In genomic region chr1:7652551-7653098, GRCh38 we compare ENCODE assay signal across 19 cellular contexts.
"Had no signal": no experiment of that assay in that cellular context is flagged by ENCODE, and none has a peak within 500 bp of the region (broad histone marks: within the 10 kb centered on the region; RNA-seq: fewer than 3 reads in every experiment).

No MANE protein-coding gene starts in this region.

- H3K4me3 ChIP-seq: colonic mucosa, left ventricle myocardium inferior, lower lobe of right lung, ovary, sigmoid colon, skin epidermis, testis, tibial nerve had no signal

- H3K36me3 ChIP-seq: colonic mucosa, left ventricle myocardium inferior, lower lobe of right lung, ovary, sigmoid colon, tibial nerve had no signal

- DNase-seq: colonic mucosa; dermis blood vessel endothelial cell; erythroblast; foreskin keratinocyte; kidney; left cardiac atrium; left ventricle myocardium inferior; lower lobe of right lung; natural killer cell; ovary; sigmoid colon; stimulated activated CD4-positive, alpha-beta T cell treated with anti-CD3 and anti-CD28 coated beads, Interleukin-2, amount 100 ng/mL, for 24 hours; stimulated activated CD4-positive, alpha-beta T cell treated with anti-CD3 and anti-CD28 coated beads, Interleukin-4, amount 100 ng/mL, for 4 hours; stimulated activated naive B cell treated with anti-CD40 and anti-IgM and Interleukin-4, amounts not matched to agents 10 μg/mL and 1 μg/mL and 100 μg/mL, for 72 hours; stimulated activated naive CD8-positive, alpha-beta T cell treated with anti-CD3 and anti-CD28 coated beads, Interleukin-15, amount 100 ng/mL, for 72 hours; testis had no signal

- H3K27me3 ChIP-seq: colonic mucosa, ovary, testis had no signal

- FAIRE-seq: endothelial cell of umbilical vein, kidney had no signal

- H3K4me1 ChIP-seq: colonic mucosa, foreskin keratinocyte, testis had no signal

- H3K27ac ChIP-seq: colonic mucosa, foreskin keratinocyte, left ventricle myocardium inferior, lower lobe of right lung, ovary, sigmoid colon, skin epidermis, testis, tibial nerve had no signal

- H3K9me3 ChIP-seq: colonic mucosa, left ventricle myocardium inferior, lower lobe of right lung, ovary, sigmoid colon, testis, tibial nerve had no signal

- ATAC-seq: foreskin keratinocyte; left cardiac atrium; lower lobe of right lung; natural killer cell; stimulated activated naive CD8-positive, alpha-beta T cell treated with anti-CD3 and anti-CD28 coated beads, Interleukin-15, amount 100 ng/mL, for 72 hours had no signal
